8 cellular contexts compared by ENCODE assay signal in genomic region chr1:155081472-155082300, GRCh38. TPM values are rescaled to one million over a fixed set of nuclear protein-coding genes. Genes with fewer than 3 reads are reported as not detected.
DNase-seq lines count a peak whose midpoint lies in the region; ATAC-seq and TF ChIP-seq lines count a peak whose summit lies in the region.

No MANE protein-coding gene starts in this region.

- POLR2A ChIA-PET in Caco-2 (lab: Charles Lee), result no interaction called here

- H3K9ac ChIP-seq in MM.1S (ENCODE audit: low read length), result no peak overlapping the region

- 22 to 50% (median 34%) methylated on average over 33 to 68 of the region's 68 CpGs for WGBS in adrenal gland, 4 donors

- H3K79me2 ChIP-seq in MM.1S (ENCODE audit: low read length), result no peaks in the 10 kb centered on the region

- no peaks in the 10 kb centered on the region for H3K9me2 ChIP-seq in MM.1S (replicated peaks; ENCODE audit: insufficient read depth, low read length)

- ATAC-seq in GM18870 (IDR thresholded peaks at IDR 0.05; ENCODE audit: unreplicated experiment), result no peak

- peak overlapping the region; percentile 1 for H3K27ac Mint-ChIP-seq in Caco-2 (ENCODE audit: unreplicated experiment)
- no peak overlapping the region for H3K27ac Mint-ChIP-seq in neural crest cell (ENCODE audit: unreplicated experiment)

- H3K27me3 ChIP-seq in Caco-2 (replicated peaks; ENCODE audit: control insufficient read depth, insufficient read depth, low read length) (peaks cover 5% of the 10 kb centered on the region; the same call in 1 of the 2 replicates), MM.1S (replicated peaks; ENCODE audit: insufficient read depth, low read length) (peaks cover 52% of the 10 kb centered on the region), adrenal gland (peaks cover 44% of the 10 kb centered on the region), uterus (peaks cover 42 to 43% of the 10 kb centered on the region in 2 donors)

- TF ChIP-seq POLR2A in adrenal gland (IDR thresholded peaks at IDR 0.05) (no peak), uterus (IDR thresholded peaks at IDR 0.05) (no peak)

- H3K4me3 Mint-ChIP-seq in Caco-2 (ENCODE audit: unreplicated experiment) (peak overlapping the region; percentile 77), neural crest cell (peak overlapping the region; percentile 84)

- H3K4me1 ChIP-seq in Caco-2 (peaks cover 42% of the 10 kb centered on the region), MM.1S (ENCODE audit: low read length) (peaks cover 61% of the 10 kb centered on the region), adrenal gland (replicated peaks in 1 of 2) (peaks cover 39 to 65% of the 10 kb centered on the region in 2 donors), uterus (peaks cover 10 to 49% of the 10 kb centered on the region in 2 donors)

- H3K9me3 Mint-ChIP-seq in Caco-2 (ENCODE audit: unreplicated experiment), result no peaks in the 10 kb centered on the region
- H3K9me3 Mint-ChIP-seq in neural crest cell, result no peaks in the 10 kb centered on the region

- peaks cover 24% of the 10 kb centered on the region for H3K4me1 Mint-ChIP-seq in Caco-2 (ENCODE audit: low read depth, unreplicated experiment)
- peaks cover 45% of the 10 kb centered on the region for H3K4me1 Mint-ChIP-seq in neural crest cell

- H3K4me3 ChIP-seq in Caco-2 (ENCODE audit: low read depth, low read length), result peak overlapping the region; percentile 50
- H3K4me3 ChIP-seq in MM.1S (ENCODE audit: low read length), result peak overlapping the region; percentile 27
- peak overlapping the region in 1 of 4 donors; percentile 12 for H3K4me3 ChIP-seq in adrenal gland
- H3K4me3 ChIP-seq in uterus, result no peak overlapping the region

- peaks cover 17% of the 10 kb centered on the region for H3K27me3 Mint-ChIP-seq in Caco-2 (ENCODE audit: insufficient read depth, unreplicated experiment)
- H3K27me3 Mint-ChIP-seq in neural crest cell (ENCODE audit: low read depth), result peaks cover 68% of the 10 kb centered on the region

- H2AFZ ChIP-seq in MM.1S (ENCODE audit: low read length), result no peak overlapping the region

- CTCF ChIA-PET in Caco-2 (lab: Charles Lee), result interaction anchor here (1.0 to 1.9 kb wide), 3 partner anchors 10 to 85 kb away, joined by 3 to 5 read pairs (median 3); no protein-coding TSS in a partner anchor

- no peaks in the 10 kb centered on the region for H4K20me1 ChIP-seq in MM.1S (ENCODE audit: insufficient read depth, low read length)

- in situ Hi-C loops in T47D (cut with HindIII; ENCODE audit: low pct_unique_long_range_greater_than_20kb, low sequenced_read_pairs), result no loop called here

- intact Hi-C loops in Caco-2 (cut with micrococcal nuclease; ENCODE audit: unreplicated experiment) (loop anchor here (5.0 to 10.0 kb wide), 3 partner anchors 79 to 417 kb away; partner anchors contain the start of genes KCNN3 and ZBTB7B), adrenal gland (cut with DNase I) (loop anchor here in 1 of 2 donors (5.0 kb wide), 1 partner anchor 34 kb away; no protein-coding TSS in a partner anchor), uterus (cut with DNase I; ENCODE audit: low total_unique reads) (no loop called here)

- peaks cover 29% of the 10 kb centered on the region for H3F3A ChIP-seq in MM.1S (ENCODE audit: insufficient read depth, low read length)

- BruUV-seq in Caco-2 (replicated peaks; lab: Mats Ljungman, UMichigan), result no TSS peak

- no peaks in the 10 kb centered on the region for H3K36me3 ChIP-seq in Caco-2 (ENCODE audit: control insufficient read depth, insufficient read depth, low read length)
- no peaks in the 10 kb centered on the region for H3K36me3 ChIP-seq in MM.1S (replicated peaks; ENCODE audit: insufficient read depth, low read length)
- no peaks in the 10 kb centered on the region for H3K36me3 ChIP-seq in adrenal gland (replicated peaks in 1 of 2)
- no peaks in the 10 kb centered on the region for H3K36me3 ChIP-seq in uterus

- H3K4me2 ChIP-seq in MM.1S (ENCODE audit: low read depth, low read length), result peak overlapping the region; percentile 89

- DNase-seq in Caco-2, result no peak
- no peak for DNase-seq in MM.1S
- DNase-seq in T47D (ENCODE audit: low read depth in 1 of 2, low spot score in 1 of 2), result peak; percentile 48 to 59
- no peak for DNase-seq in neural crest cell (ENCODE audit: low read depth, low spot score)
- DNase-seq in adrenal gland, result no peak
- no peak for DNase-seq in effector CD4-positive, alpha-beta T cell
- DNase-seq in uterus, result no peak

- H3K9me3 ChIP-seq in Caco-2 (no peaks in the 10 kb centered on the region), MM.1S (replicated peaks; ENCODE audit: insufficient read depth, low read length) (no peaks in the 10 kb centered on the region), adrenal gland (replicated peaks in 1 of 3) (no peaks in the 10 kb centered on the region), uterus (no peaks in the 10 kb centered on the region)

- peaks cover 14% of the 10 kb centered on the region for H3K36me3 Mint-ChIP-seq in Caco-2 (ENCODE audit: insufficient read depth, unreplicated experiment)
- H3K36me3 Mint-ChIP-seq in neural crest cell (ENCODE audit: low read depth), result no peaks in the 10 kb centered on the region

- H3K27ac ChIP-seq in MM.1S (ENCODE audit: low read length) (no peak overlapping the region), adrenal gland (no peak overlapping the region), uterus (no peak overlapping the region)

- no peak for TF ChIP-seq CTCF in Caco-2 (IDR thresholded peaks at IDR 0.05; ENCODE audit: insufficient read depth in 1 of 2, low read depth in 1 of 2, low read length in 1 of 2, severe bottlenecking in 1 of 2, unreplicated experiment in 1 of 2)
- TF ChIP-seq CTCF in MM.1S (IDR thresholded peaks at IDR 0.05; ENCODE audit: low read length), result no peak
- no peak for TF ChIP-seq CTCF in neural crest cell (conservative IDR thresholded peaks at IDR 0.05)
- no peak for TF ChIP-seq CTCF in adrenal gland (IDR thresholded peaks at IDR 0.05)
- no peak for TF ChIP-seq CTCF in uterus (IDR thresholded peaks at IDR 0.05)

RNA-seq across cellular contexts. Expression of gene EFNA3, which starts 3.0 kb away (rescaled TPM):
- total RNA-seq in Caco-2 (2022) (3.4 and 3.5 TPM in 2 replicates), neural crest cell (5.6 and 6.6 TPM in 2 replicates), adrenal gland (1 to 10 TPM; 1.4 to 6.6 (median 2.7) TPM), uterus (1 to 10 TPM in 3 of 4 donors, not detected in 1; 3.2 to 7.6 (median 3.3) TPM)
- polyA plus RNA-seq in adrenal gland, result 1 to 10 TPM; 2.8 to 4.0 (median 3.7) TPM

RNA-seq across cellular contexts. Expression of gene EFNA4, which starts 18.1 kb away (rescaled TPM):
- total RNA-seq in Caco-2 (2022) (13.8 and 16.0 TPM in 2 replicates), neural crest cell (26.4 and 28.5 TPM in 2 replicates), adrenal gland (10 to 100 TPM in 4 of 8 donors, 1 to 10 TPM in 4; 3.5 to 25.7 (median 11.2) TPM), uterus (1 to 10 TPM in 2 of 4 donors, not detected in 2; 8.0 to 8.4 TPM)
- polyA plus RNA-seq in adrenal gland, result 10 to 100 TPM; 10.0 to 23.5 (median 12.1) TPM

RNA-seq across cellular contexts. Expression of gene ADAM15, which starts 30.6 kb away (rescaled TPM):
- total RNA-seq in Caco-2 (2022), result 44.0 and 48.2 TPM in 2 replicates
- total RNA-seq in neural crest cell, result 82.2 and 85.1 TPM in 2 replicates
- total RNA-seq in adrenal gland, result 10 to 100 TPM; 41.9 to 84.2 (median 59.3) TPM
- 100 to 1,000 TPM in 2 of 3 donors, 10 to 100 TPM in 1; 16.1 to 269 (median 240) TPM for polyA plus RNA-seq in adrenal gland
- total RNA-seq in uterus, result 100 to 1,000 TPM in 3 of 4 donors, 10 to 100 TPM in 1; 58.6 to 270 (median 153) TPM

RNA-seq across cellular contexts. Expression of gene EFNA1, which starts 46.0 kb away (rescaled TPM):
- total RNA-seq in Caco-2 (2022) (42.5 and 47.9 TPM in 2 replicates), neural crest cell (0.50 and 0.77 TPM in 2 replicates), adrenal gland (10 to 100 TPM; 16.3 to 49.7 (median 31.0) TPM), uterus (10 to 100 TPM; 22.3 to 58.5 (median 36.5) TPM)
- 10 to 100 TPM in 2 of 3 donors, 1 to 10 TPM in 1; 6.6 to 35.9 (median 30.2) TPM for polyA plus RNA-seq in adrenal gland

RNA-seq across cellular contexts. Expression of gene DCST1, which starts 48.1 kb away (rescaled TPM):
- total RNA-seq in Caco-2 (2022) (0.32 TPM in 1 of 2 replicates, not detected in the other), neural crest cell (not detected in 2 replicates), adrenal gland (not detected), uterus (1 to 10 TPM in 2 of 4 donors, not detected in 2; 1.1 to 3.5 TPM)
- polyA plus RNA-seq in adrenal gland, result not detected

Comparison
In these comparisons a context has a peak if more than half of its experiments do, and no peak if none do; other contexts are left out.
1. DNase-seq: peak in T47D (2 of 2); none in Caco-2 (0 of 2), MM.1S (single experiment), neural crest cell (single experiment), adrenal gland (0 of 7), effector CD4-positive, alpha-beta T cell (single experiment) and uterus (0 of 2).
2. H3K4me3 ChIP-seq: peak in Caco-2 (single experiment) and MM.1S (single experiment); none in uterus (0 of 2).